Comparison of ENCODE assay signal across 12 cellular contexts in genomic region chr22:38304526-38304925, GRCh38. TPM values are rescaled to one million over a fixed set of nuclear protein-coding genes. Genes with fewer than 3 reads are reported as not detected.
DNase-seq lines count a peak whose midpoint lies in the region; ATAC-seq and TF ChIP-seq lines count a peak whose summit lies in the region.
"Had no signal": no experiment of that assay in that cellular context is flagged by ENCODE, and none has a peak within 500 bp of the region (broad histone marks: within the 10 kb centered on the region; RNA-seq: fewer than 3 reads in every experiment).

No MANE protein-coding gene starts in this region.

- 83 to 90% (median 87%) methylated on average over 13 of the region's 13 CpGs for WGBS in spleen, 5 donors

- POLR2A ChIA-PET in AG04450 (lab: Yijun Ruan, JAX), result interaction anchor here (0.6 kb wide), 1 partner anchor 38 kb away, joined by 9 read pairs; no protein-coding TSS in a partner anchor
- POLR2A ChIA-PET in WTC11 (lab: Charles Lee), result interaction anchor here (0.6 to 0.7 kb wide), 2 partner anchors 51 to 150 kb away, joined by 4 to 6 read pairs; no protein-coding TSS in a partner anchor

- intact Hi-C loops in spleen (cut with DNase I; ENCODE audit: low total_unique reads), result no loop called here

- H3K36me3 Mint-ChIP-seq in WTC11, result peaks cover 60% of the 10 kb centered on the region
- H3K36me3 Mint-ChIP-seq in progenitor cell of endocrine pancreas (ENCODE audit: insufficient read depth), result peaks cover 24% of the 10 kb centered on the region
- H3K36me3 Mint-ChIP-seq in T-helper 2 cell treated with Interferon-gamma antibody and Interleukin-4, amounts not matched to agents 5 μg/mL and 100 μg/mL, for 36 hours (ENCODE audit: low read depth), result peaks cover 20% of the 10 kb centered on the region

- H3K27me3 ChIP-seq in AG04450 (ENCODE audit: control insufficient read depth, insufficient read depth, low read length), result no peaks in the 10 kb centered on the region
- H3K27me3 ChIP-seq in spleen (replicated peaks in 1 of 7), result no peaks in the 10 kb centered on the region
- H3K27me3 ChIP-seq: Peyer's patch had no signal

- H3K4me1 ChIP-seq in spleen, result peaks cover 29 to 65% (median 50%) of the 10 kb centered on the region in 6 donors

- no peaks in the 10 kb centered on the region for H3K9me3 Mint-ChIP-seq in WTC11
- H3K9me3 Mint-ChIP-seq in progenitor cell of endocrine pancreas (ENCODE audit: low read depth), result no peaks in the 10 kb centered on the region
- no peaks in the 10 kb centered on the region for H3K9me3 Mint-ChIP-seq in T-helper 2 cell treated with Interferon-gamma antibody and Interleukin-4, amounts not matched to agents 5 μg/mL and 100 μg/mL, for 36 hours
- H3K9me3 Mint-ChIP-seq: activated naive CD4-positive, alpha-beta T cell treated with anti-CD3 and anti-CD28 coated beads, Interleukin-2, amount 50 U/mL, for 72 hours had no signal

- CTCF ChIA-PET in AG04450 (lab: Charles Lee), result interaction anchor here (1.3 kb wide), 1 partner anchor 16 kb away, joined by 4 read pairs; no protein-coding TSS in a partner anchor
- CTCF ChIA-PET in WTC11 (lab: Charles Lee), result interaction anchor here (0.6 to 1.1 kb wide), 3 partner anchors 21 to 42 kb away, joined by 3 to 5 read pairs (median 4); no protein-coding TSS in a partner anchor

- H3K4me1 Mint-ChIP-seq in WTC11, result peaks cover 51% of the 10 kb centered on the region
- peaks cover 13% of the 10 kb centered on the region for H3K4me1 Mint-ChIP-seq in progenitor cell of endocrine pancreas (ENCODE audit: low read depth)
- peaks cover 15% of the 10 kb centered on the region for H3K4me1 Mint-ChIP-seq in T-helper 2 cell treated with Interferon-gamma antibody and Interleukin-4, amounts not matched to agents 5 μg/mL and 100 μg/mL, for 36 hours (ENCODE audit: low read depth)

- H3K36me3 ChIP-seq in spleen, result peaks cover 3 to 76% (median 40%) of the 10 kb centered on the region in 6 donors

- H3K4me3 Mint-ChIP-seq in WTC11, result no peak overlapping the region
- H3K4me3 Mint-ChIP-seq in progenitor cell of endocrine pancreas (ENCODE audit: low read depth), result no peak overlapping the region
- no peak overlapping the region for H3K4me3 Mint-ChIP-seq in T-helper 2 cell treated with Interferon-gamma antibody and Interleukin-4, amounts not matched to agents 5 μg/mL and 100 μg/mL, for 36 hours

- H3K27me3 Mint-ChIP-seq in WTC11 (ENCODE audit: low read depth) (no peaks in the 10 kb centered on the region), progenitor cell of endocrine pancreas (no peaks in the 10 kb centered on the region)
- H3K27me3 Mint-ChIP-seq in T-helper 2 cell treated with Interferon-gamma antibody and Interleukin-4, amounts not matched to agents 5 μg/mL and 100 μg/mL, for 36 hours (ENCODE audit: low read depth), result no peaks in the 10 kb centered on the region

- DNase-seq in AG04450 (ENCODE audit: low read depth, low spot score) (no peak), WTC11 (ENCODE audit: low spot score) (no peak), fibroblast of mammary gland (ENCODE audit: low read depth) (peak; percentile 54), progenitor cell of endocrine pancreas (ENCODE audit: low spot score, unreplicated experiment) (no peak), spleen (no peak), DMS79 treated with DMSO at 0.1 percent for 48 hours (lab: John Stamatoyannopoulos, UW) (no peak)
- no peak for DNase-seq in T-helper 2 cell treated with Interferon-gamma antibody and Interleukin-4, amounts not matched to agents 5 μg/mL and 100 μg/mL, for 36 hours (ENCODE audit: low spot score)
- DNase-seq: activated CD8-positive, alpha-beta memory T cell treated with anti-CD3 and anti-CD28 coated beads for 24 hours; Peyer's patch; T-helper 9 cell had no signal

- H3K9me3 ChIP-seq in AG04450 (ENCODE audit: control insufficient read depth, insufficient read depth, low read length) (no peaks in the 10 kb centered on the region), spleen (no peaks in the 10 kb centered on the region)
- H3K9me3 ChIP-seq: Peyer's patch had no signal

- 0 out of 2 replicates have a peak, but pooled peaks have one; percentile 2 for TF ChIP-seq CTCF in AG04450 (IDR thresholded peaks at IDR 0.05; ENCODE audit: low read depth, low read length)
- no peak for TF ChIP-seq CTCF in WTC11 (IDR thresholded peaks at IDR 0.05)
- TF ChIP-seq CTCF in fibroblast of mammary gland (conservative IDR thresholded peaks at IDR 0.05; ENCODE audit: control insufficient read depth, insufficient read depth, low read depth, low read length), result peak; percentile 25
- peak; percentile 10 for TF ChIP-seq CTCF in progenitor cell of endocrine pancreas (IDR thresholded peaks at IDR 0.05; ENCODE audit: unreplicated experiment)
- peak in 1 of 11 experiments; percentile 30 for TF ChIP-seq CTCF in spleen (IDR thresholded peaks at IDR 0.05 in 8 of 11, conservative IDR thresholded peaks at IDR 0.05 in 3 of 11)

- H3K27ac ChIP-seq in AG04450 (ENCODE audit: low read depth, low read length) (peak overlapping the region; percentile 21), spleen (peak overlapping the region in 4 of 8 donors; percentile 28 to 73 (median 65))

- H3K4me3 ChIP-seq in AG04450 (ENCODE audit: low read depth, low read length) (no peak overlapping the region), fibroblast of mammary gland (ENCODE audit: control insufficient read depth, low read depth, low read length) (no peak overlapping the region), spleen (no peak overlapping the region)
- H3K4me3 ChIP-seq: Peyer's patch had no signal

- no peak for TF ChIP-seq POLR2A in spleen (IDR thresholded peaks at IDR 0.05)

- ATAC-seq in WTC11 (no peak), SK-N-SH treated with all-trans-retinoic acid at 6 μM for 48 hours (no peak)
- ATAC-seq: activated naive CD4-positive, alpha-beta T cell treated with anti-CD3 and anti-CD28 coated beads, Interleukin-2, amount 50 U/mL, for 72 hours had no signal

- peak overlapping the region; percentile 48; the same call in 1 of the 2 replicates for H3K27ac Mint-ChIP-seq in WTC11
- no peak overlapping the region for H3K27ac Mint-ChIP-seq in progenitor cell of endocrine pancreas
- H3K27ac Mint-ChIP-seq in T-helper 2 cell treated with Interferon-gamma antibody and Interleukin-4, amounts not matched to agents 5 μg/mL and 100 μg/mL, for 36 hours, result no peak overlapping the region

TF ChIP-seq in WTC11, 78 proteins besides CTCF, POLR2A, EP300 and RAD21 (continues in another document):
- no peak for TF ChIP-seq ATF2 (CRISPR knock-in tag; IDR thresholded peaks at IDR 0.05; ENCODE audit: borderline replicate concordance, low read depth)

TF ChIP-seq in SK-N-SH treated with all-trans-retinoic acid at 6 μM for 48 hours, 23 proteins besides CTCF, POLR2A, EP300 and RAD21:
- TF ChIP-seq CSDC2 (CRISPR knock-in tag; IDR thresholded peaks at IDR 0.05) (no peak), TOX (CRISPR knock-in tag; IDR thresholded peaks at IDR 0.05; ENCODE audit: borderline replicate concordance) (no peak), OSR1 (CRISPR knock-in tag; IDR thresholded peaks at IDR 0.05) (no peak)

RNA-seq across cellular contexts. Expression of gene CSNK1E, which starts 12.7 kb away (rescaled TPM):
- 109 and 128 TPM in 2 replicates for polyA plus RNA-seq in AG04450 (2011; rRNA removed)
- polyA minus RNA-seq in AG04450 (2011; rRNA and poly(A)+ RNA removed), result 141 and 196 TPM in 2 replicates
- total RNA-seq in WTC11 (2021), result 262 to 271 TPM (median 265 TPM) in 3 replicates
- total RNA-seq in progenitor cell of endocrine pancreas, result 246 and 250 TPM in 2 replicates
- total RNA-seq in spleen, result 100 to 1,000 TPM in 5 of 7 donors, 10 to 100 TPM in 2; 59.0 to 157 (median 110) TPM
- polyA plus RNA-seq in spleen, result 10 to 100 TPM; 32.8 to 73.9 (median 49.0) TPM

RNA-seq across cellular contexts. Expression of gene TMEM184B, which starts 31.7 kb away (rescaled TPM):
- polyA plus RNA-seq in AG04450 (2011; rRNA removed), result 36.8 and 37.2 TPM in 2 replicates
- polyA minus RNA-seq in AG04450 (2011; rRNA and poly(A)+ RNA removed), result 33.8 and 40.5 TPM in 2 replicates
- total RNA-seq in WTC11 (2021), result 85.9 to 89.7 TPM (median 88.1 TPM) in 3 replicates
- total RNA-seq in progenitor cell of endocrine pancreas, result 67.3 and 71.7 TPM in 2 replicates
- 100 to 1,000 TPM in 1 of 7 donors, 10 to 100 TPM in 6; 37.1 to 105 (median 65.6) TPM for total RNA-seq in spleen
- polyA plus RNA-seq in spleen, result 10 to 100 TPM in 1 of 3 donors, 1 to 10 TPM in 2; 5.0 to 18.3 (median 7.9) TPM
